Comparison of ENCODE assay signal across 1 cellular context in genomic region chr2:68303033-68303901, GRCh38.
TF ChIP-seq lines count a peak whose summit lies in the region.

No MANE protein-coding gene starts in this region.

TF ChIP-seq in HepG2, 621 proteins besides CTCF, POLR2A, EP300 and RAD21 (continues in another document):
- no peak for TF ChIP-seq ZNF232 (CRISPR knock-in tag; IDR thresholded peaks at IDR 0.05; ENCODE audit: borderline replicate concordance)
- TF ChIP-seq ZNF816 (CRISPR knock-in tag; IDR thresholded peaks at IDR 0.05; ENCODE audit: borderline replicate concordance): no peak; the same call in 1 of the 2 replicates
- TF ChIP-seq ARNT (IDR thresholded peaks at IDR 0.05): no peak
- no peak for TF ChIP-seq SOX6 (IDR thresholded peaks at IDR 0.05)
- TF ChIP-seq SOX6 (CRISPR knock-in tag; IDR thresholded peaks at IDR 0.05): peak; percentile 82
- no peak for TF ChIP-seq ZNF451 (CRISPR knock-in tag; IDR thresholded peaks at IDR 0.05)
- TF ChIP-seq ZNF724P (CRISPR knock-in tag; IDR thresholded peaks at IDR 0.05; ENCODE audit: borderline replicate concordance): no peak
- no peak for TF ChIP-seq SOX13 (IDR thresholded peaks at IDR 0.05)
- peak in 1 of 2 experiments; percentile 63; a peak in 1 of 4 replicates for TF ChIP-seq SOX13 (CRISPR knock-in tag; conservative IDR thresholded peaks at IDR 0.05 in 1 of 2, IDR thresholded peaks at IDR 0.05 in 1 of 2)
- no peak for TF ChIP-seq BCLAF1 (IDR thresholded peaks at IDR 0.05)
- 0 out of 2 replicates have a peak, but pooled peaks have one; percentile 31 for TF ChIP-seq ATF1 (CRISPR knock-in tag; IDR thresholded peaks at IDR 0.05)
- TF ChIP-seq CREM (IDR thresholded peaks at IDR 0.05): peak; percentile 59; the same call in 1 of the 2 replicates
- TF ChIP-seq CREM (CRISPR knock-in tag; IDR thresholded peaks at IDR 0.05): no peak
- no peak for TF ChIP-seq ZNF326 (CRISPR knock-in tag; IDR thresholded peaks at IDR 0.05; ENCODE audit: borderline replicate concordance)
- TF ChIP-seq SALL1 (CRISPR knock-in tag; IDR thresholded peaks at IDR 0.05): peak; percentile 91
- TF ChIP-seq NR2F6 (IDR thresholded peaks at IDR 0.05): 0 out of 2 replicates have a peak, but pooled peaks have one; percentile 18
- no peak for TF ChIP-seq NR2F6 (CRISPR knock-in tag; IDR thresholded peaks at IDR 0.05)
- peak; percentile 83; the same call in 1 of the 2 replicates for TF ChIP-seq FOSL1 (CRISPR knock-in tag; IDR thresholded peaks at IDR 0.05; ENCODE audit: borderline replicate concordance)
- TF ChIP-seq GATAD2A (CRISPR knock-in tag; IDR thresholded peaks at IDR 0.05): peak; percentile 42; the same call in 1 of the 2 replicates
- peak; percentile 41; the same call in 1 of the 2 replicates for TF ChIP-seq EHMT2 (IDR thresholded peaks at IDR 0.05; ENCODE audit: borderline replicate concordance, low read depth, low read length)
- TF ChIP-seq FOXO4 (CRISPR knock-in tag; conservative IDR thresholded peaks at IDR 0.05): 0 out of 2 replicates have a peak, but pooled peaks have one; percentile 87
- no peak for TF ChIP-seq ZNF17 (CRISPR knock-in tag; IDR thresholded peaks at IDR 0.05)
- no peak for TF ChIP-seq ZNF224 (CRISPR knock-in tag; IDR thresholded peaks at IDR 0.05)
- TF ChIP-seq ZBTB44 (CRISPR knock-in tag; IDR thresholded peaks at IDR 0.05): no peak
- no peak for TF ChIP-seq ZNF75D (CRISPR knock-in tag; IDR thresholded peaks at IDR 0.05; ENCODE audit: borderline replicate concordance)
- no peak for TF ChIP-seq MEF2D (CRISPR knock-in tag; IDR thresholded peaks at IDR 0.05)
- TF ChIP-seq CCDC6 (CRISPR knock-in tag; IDR thresholded peaks at IDR 0.05): 0 out of 2 replicates have a peak, but pooled peaks have one; percentile 9
- TF ChIP-seq USF2 (IDR thresholded peaks at IDR 0.05; ENCODE audit: low read depth, low read length): no peak
- no peak for TF ChIP-seq USF2 (CRISPR knock-in tag; IDR thresholded peaks at IDR 0.05; ENCODE audit: borderline replicate concordance)
- TF ChIP-seq POLR2AphosphoS5 (IDR thresholded peaks at IDR 0.05; ENCODE audit: low read depth, low read length): no peak
- 0 out of 4 replicates have a peak, but pooled peaks of 1 of the 2 experiments have one; percentile 17 for TF ChIP-seq ATF4 (CRISPR knock-in tag; IDR thresholded peaks at IDR 0.05)
- no peak for TF ChIP-seq ATF2 (CRISPR knock-in tag; IDR thresholded peaks at IDR 0.05)
- no peak for TF ChIP-seq IKZF4 (CRISPR knock-in tag; IDR thresholded peaks at IDR 0.05; ENCODE audit: borderline replicate concordance, low read depth, not compliant biosample characterization)
- TF ChIP-seq TFDP1 (CRISPR knock-in tag; IDR thresholded peaks at IDR 0.05; ENCODE audit: borderline replicate concordance): no peak
- TF ChIP-seq TEAD3 (CRISPR knock-in tag; optimal IDR thresholded peaks at IDR 0.05; ENCODE audit: borderline replicate concordance): peak; percentile 17
- peak; percentile 86 for TF ChIP-seq CEBPB (IDR thresholded peaks at IDR 0.05; ENCODE audit: borderline replicate concordance, low read depth, low read length)
- no peak for TF ChIP-seq SNAPC2 (CRISPR knock-in tag; IDR thresholded peaks at IDR 0.05)
- TF ChIP-seq ZNF607 (CRISPR knock-in tag; IDR thresholded peaks at IDR 0.05; ENCODE audit: borderline replicate concordance): no peak
- no peak for TF ChIP-seq U2AF2 (IDR thresholded peaks at IDR 0.05; ENCODE audit: low read depth, low read length)
- no peak for TF ChIP-seq ZBTB20 (CRISPR knock-in tag; IDR thresholded peaks at IDR 0.05; ENCODE audit: borderline replicate concordance, low read depth)
- TF ChIP-seq SMAD3 (CRISPR knock-in tag; IDR thresholded peaks at IDR 0.05): no peak
- no peak for TF ChIP-seq FUBP1 (CRISPR knock-in tag; IDR thresholded peaks at IDR 0.05; ENCODE audit: borderline replicate concordance)
- no peak for TF ChIP-seq NCOA5 (CRISPR knock-in tag; IDR thresholded peaks at IDR 0.05)
- TF ChIP-seq SYNCRIP (IDR thresholded peaks at IDR 0.05; ENCODE audit: insufficient read depth, low read depth, low read length): no peak
- no peak for TF ChIP-seq ZNF563 (CRISPR knock-in tag; IDR thresholded peaks at IDR 0.05)
- no peak for TF ChIP-seq ZNF580 (CRISPR knock-in tag; IDR thresholded peaks at IDR 0.05; ENCODE audit: borderline replicate concordance, low read depth)
- no peak for TF ChIP-seq GRHL1 (CRISPR knock-in tag; conservative IDR thresholded peaks at IDR 0.05)
- no peak for TF ChIP-seq PREB (CRISPR knock-in tag; IDR thresholded peaks at IDR 0.05)
- no peak for TF ChIP-seq FOXK2 (IDR thresholded peaks at IDR 0.05)
- TF ChIP-seq SOX5 (CRISPR knock-in tag; IDR thresholded peaks at IDR 0.05; ENCODE audit: borderline replicate concordance): peak; percentile 58; the same call in 1 of the 2 replicates
- no peak for TF ChIP-seq CHCHD3 (CRISPR knock-in tag; IDR thresholded peaks at IDR 0.05)
- peak; percentile 12; the same call in 1 of the 2 replicates for TF ChIP-seq SAP130 (CRISPR knock-in tag; IDR thresholded peaks at IDR 0.05; ENCODE audit: low read depth)
- TF ChIP-seq NAIF1 (CRISPR knock-in tag; IDR thresholded peaks at IDR 0.05; ENCODE audit: borderline replicate concordance): no peak
